ENCODE assay signal across 8 cellular contexts in genomic region chr3:194070220-194070633, GRCh38.
DNase-seq lines count a peak whose midpoint lies in the region; ATAC-seq and TF ChIP-seq lines count a peak whose summit lies in the region.

No MANE protein-coding gene starts in this region.

- intact Hi-C loops in right cardiac atrium (cut with DNase I): loop anchor here in 3 of 4 donors (5.0 to 10.0 kb wide), 3 partner anchors 62 to 67 kb away; partner anchors contain the start of gene HES1 (in 2 of the 3)

- ATAC-seq in right cardiac atrium: peak in 1 of 2 donors; percentile 2

- no peak overlapping the region for H3K9ac ChIP-seq in smooth muscle cell (ENCODE audit: low read depth)

- peaks cover 14% of the 10 kb centered on the region for H3F3A ChIP-seq in smooth muscle cell (ENCODE audit: low read depth)

- no peak overlapping the region for H2AFZ ChIP-seq in smooth muscle cell (ENCODE audit: low read depth)

- H3K36me3 ChIP-seq in HEK293 (ENCODE audit: control insufficient read depth in 2 of 2, insufficient read depth in 1 of 2, low read length in 2 of 2) (no peaks in the 10 kb centered on the region), smooth muscle cell (ENCODE audit: low read depth) (no peaks in the 10 kb centered on the region)

- H3K27ac ChIP-seq in HEK293 (ENCODE audit: extremely low read depth, low read depth, low read length) (peak overlapping the region; percentile 85), right cardiac atrium (ENCODE audit: low read length) (peak overlapping the region; percentile 25), smooth muscle cell (ENCODE audit: low read depth) (peak overlapping the region; percentile 49)

- 75% methylated on average over 15 of the region's 15 CpGs for WGBS in right cardiac atrium
- 80% methylated on average over 15 of the region's 15 CpGs for WGBS in smooth muscle cell (ENCODE audit: low lambda C conversion rate)

- CTCF ChIA-PET in HEK293 (lab: Yijun Ruan, JAX): interaction anchor here (0.6 kb wide), 1 partner anchor 49 kb away, joined by 3 read pairs; no protein-coding TSS in a partner anchor

- POLR2A ChIA-PET in HEK293 (lab: Yijun Ruan, JAX): interaction anchor here (1.3 to 2.1 kb wide), 5 partner anchors 19 to 70 kb away, joined by 4 to 14 read pairs (median 10); partner anchors contain the start of gene HES1

- no peaks in the 10 kb centered on the region for H3K79me2 ChIP-seq in smooth muscle cell (ENCODE audit: low read depth)

- H3K4me1 ChIP-seq in HEK293 (ENCODE audit: control insufficient read depth, insufficient read depth, low read length) (no peaks in the 10 kb centered on the region), right cardiac atrium (ENCODE audit: control insufficient read depth, insufficient read depth, low read length) (no peaks in the 10 kb centered on the region), smooth muscle cell (ENCODE audit: low read depth) (peaks cover 4% of the 10 kb centered on the region)

- TF ChIP-seq CTCF in HEK293 (tag by site-specific recombination; IDR thresholded peaks at IDR 0.05) (no peak), WI38 (IDR thresholded peaks at IDR 0.05; ENCODE audit: low read depth, low read length) (no peak), smooth muscle cell (IDR thresholded peaks at IDR 0.05; ENCODE audit: borderline replicate concordance, insufficient read depth, poor library complexity, severe bottlenecking) (no peak)

- no peaks in the 10 kb centered on the region for H4K20me1 ChIP-seq in smooth muscle cell (ENCODE audit: low read depth)

- peak overlapping the region; percentile 68 for H3K4me2 ChIP-seq in smooth muscle cell

- H3K9me3 ChIP-seq in HEK293 (ENCODE audit: control insufficient read depth, insufficient read depth, low read depth, low read length) (no peaks in the 10 kb centered on the region), right cardiac atrium (ENCODE audit: control insufficient read depth, low read length) (no peaks in the 10 kb centered on the region), smooth muscle cell (replicated peaks; ENCODE audit: low read depth) (no peaks in the 10 kb centered on the region)

- DNase-seq in right cardiac atrium: peak in 1 of 3 donors; percentile 44
- no peak for DNase-seq in smooth muscle cell (lab: John Stamatoyannopoulos, UW; ENCODE audit: unreplicated experiment)
- no peak for DNase-seq in NCI-H345 (lab: John Stamatoyannopoulos, UW)
- no peak for DNase-seq in epidermal melanocyte (ENCODE audit: insufficient read length, low spot score)
- DNase-seq in activated CD4-positive, CD25-positive, alpha-beta regulatory T cell (lab: John Stamatoyannopoulos, UW): no peak
- no peak for DNase-seq in Kasumi-1 (lab: John Stamatoyannopoulos, UW)

- H3K4me3 ChIP-seq in HEK293 (ENCODE audit: low read depth, low read length): no peak overlapping the region
- H3K4me3 ChIP-seq in WI38 (ENCODE audit: low read depth, low read length): peak overlapping the region; percentile 50
- H3K4me3 ChIP-seq in right cardiac atrium (ENCODE audit: low read length): no peak overlapping the region
- peak overlapping the region; percentile 39 for H3K4me3 ChIP-seq in smooth muscle cell

- H3K27me3 ChIP-seq in right cardiac atrium (ENCODE audit: control insufficient read depth, insufficient read depth): no peaks in the 10 kb centered on the region
- H3K27me3 ChIP-seq in smooth muscle cell (ENCODE audit: low read depth): no peaks in the 10 kb centered on the region

TF ChIP-seq in HEK293, 187 proteins besides CTCF, POLR2A, EP300 and RAD21:
- TF ChIP-seq ZNF433 (tag by site-specific recombination; IDR thresholded peaks at IDR 0.05; ENCODE audit: low read depth) (no peak), ZNF18 (tag by site-specific recombination; IDR thresholded peaks at IDR 0.05) (no peak), PRDM10 (tag by site-specific recombination; IDR thresholded peaks at IDR 0.05) (no peak), MEIS1 (CRISPR knock-in tag; IDR thresholded peaks at IDR 0.05; ENCODE audit: borderline replicate concordance) (no peak), SCRT1 (tag by site-specific recombination; IDR thresholded peaks at IDR 0.05; ENCODE audit: borderline replicate concordance) (no peak), ZNF341 (tag by site-specific recombination; IDR thresholded peaks at IDR 0.05; ENCODE audit: low read depth) (0 out of 2 replicates have a peak, but pooled peaks have one; percentile 12), ZNF521 (tag by site-specific recombination; IDR thresholded peaks at IDR 0.05) (no peak)

Comparison
In these comparisons a context has a peak if more than half of its experiments do, and no peak if none do; other contexts are left out.
1. H3K27ac ChIP-seq: peak in every context shown above with its lines; median percentile 85 in HEK293; 49 in smooth muscle cell; 25 in right cardiac atrium.
2. H3K4me3 ChIP-seq: peak in WI38 (single experiment) and smooth muscle cell (single experiment); none in HEK293 (single experiment) and right cardiac atrium (single experiment).